Comparison of ENCODE assay signal across 1 cellular context in the genomic region with DNA sequence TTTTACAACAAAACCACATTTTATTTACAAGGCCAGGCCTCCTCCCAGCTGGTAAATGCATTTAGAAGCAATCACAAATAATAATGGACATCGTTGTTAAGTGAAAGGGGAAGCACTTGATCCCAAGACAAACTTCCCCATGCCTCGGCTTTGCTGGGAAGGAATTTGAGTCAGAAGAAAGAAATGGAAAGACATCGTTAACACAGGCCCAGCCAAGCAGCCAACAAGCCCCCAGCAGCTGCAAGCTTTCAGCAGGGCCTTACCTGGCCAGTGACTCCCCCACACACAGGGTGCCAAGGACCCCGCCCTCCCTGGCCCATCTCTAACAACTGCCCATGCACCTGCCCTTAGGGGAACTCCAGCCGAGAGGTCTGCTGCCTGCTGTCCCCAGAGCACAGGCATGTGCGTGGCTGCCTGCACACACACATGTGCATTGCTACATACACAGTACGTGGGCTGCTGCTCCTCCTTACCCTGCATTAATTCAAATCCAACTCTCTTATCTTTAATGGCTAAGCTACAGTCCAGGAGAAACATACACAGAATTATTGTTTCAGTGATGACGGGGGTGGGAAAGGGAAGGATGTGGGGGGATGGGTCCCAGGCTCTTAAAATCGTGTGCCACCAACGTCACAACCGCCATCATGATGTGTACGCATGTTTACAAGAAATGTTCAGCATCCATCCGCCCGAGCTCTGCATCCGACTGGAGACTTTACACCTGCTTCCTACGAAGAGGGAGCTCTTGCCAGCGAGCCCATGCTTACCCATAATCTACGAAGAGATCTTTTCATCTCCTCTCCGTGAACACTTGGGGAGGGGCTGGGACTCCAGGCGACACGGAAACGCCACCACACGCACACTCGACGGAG.
TF ChIP-seq lines count a peak whose summit lies in the region.

No MANE protein-coding gene starts in this region.

TF ChIP-seq in GM23338, 12 proteins besides CTCF, POLR2A, EP300 and RAD21 (continued from another document):
- TF ChIP-seq, protein P1, sequence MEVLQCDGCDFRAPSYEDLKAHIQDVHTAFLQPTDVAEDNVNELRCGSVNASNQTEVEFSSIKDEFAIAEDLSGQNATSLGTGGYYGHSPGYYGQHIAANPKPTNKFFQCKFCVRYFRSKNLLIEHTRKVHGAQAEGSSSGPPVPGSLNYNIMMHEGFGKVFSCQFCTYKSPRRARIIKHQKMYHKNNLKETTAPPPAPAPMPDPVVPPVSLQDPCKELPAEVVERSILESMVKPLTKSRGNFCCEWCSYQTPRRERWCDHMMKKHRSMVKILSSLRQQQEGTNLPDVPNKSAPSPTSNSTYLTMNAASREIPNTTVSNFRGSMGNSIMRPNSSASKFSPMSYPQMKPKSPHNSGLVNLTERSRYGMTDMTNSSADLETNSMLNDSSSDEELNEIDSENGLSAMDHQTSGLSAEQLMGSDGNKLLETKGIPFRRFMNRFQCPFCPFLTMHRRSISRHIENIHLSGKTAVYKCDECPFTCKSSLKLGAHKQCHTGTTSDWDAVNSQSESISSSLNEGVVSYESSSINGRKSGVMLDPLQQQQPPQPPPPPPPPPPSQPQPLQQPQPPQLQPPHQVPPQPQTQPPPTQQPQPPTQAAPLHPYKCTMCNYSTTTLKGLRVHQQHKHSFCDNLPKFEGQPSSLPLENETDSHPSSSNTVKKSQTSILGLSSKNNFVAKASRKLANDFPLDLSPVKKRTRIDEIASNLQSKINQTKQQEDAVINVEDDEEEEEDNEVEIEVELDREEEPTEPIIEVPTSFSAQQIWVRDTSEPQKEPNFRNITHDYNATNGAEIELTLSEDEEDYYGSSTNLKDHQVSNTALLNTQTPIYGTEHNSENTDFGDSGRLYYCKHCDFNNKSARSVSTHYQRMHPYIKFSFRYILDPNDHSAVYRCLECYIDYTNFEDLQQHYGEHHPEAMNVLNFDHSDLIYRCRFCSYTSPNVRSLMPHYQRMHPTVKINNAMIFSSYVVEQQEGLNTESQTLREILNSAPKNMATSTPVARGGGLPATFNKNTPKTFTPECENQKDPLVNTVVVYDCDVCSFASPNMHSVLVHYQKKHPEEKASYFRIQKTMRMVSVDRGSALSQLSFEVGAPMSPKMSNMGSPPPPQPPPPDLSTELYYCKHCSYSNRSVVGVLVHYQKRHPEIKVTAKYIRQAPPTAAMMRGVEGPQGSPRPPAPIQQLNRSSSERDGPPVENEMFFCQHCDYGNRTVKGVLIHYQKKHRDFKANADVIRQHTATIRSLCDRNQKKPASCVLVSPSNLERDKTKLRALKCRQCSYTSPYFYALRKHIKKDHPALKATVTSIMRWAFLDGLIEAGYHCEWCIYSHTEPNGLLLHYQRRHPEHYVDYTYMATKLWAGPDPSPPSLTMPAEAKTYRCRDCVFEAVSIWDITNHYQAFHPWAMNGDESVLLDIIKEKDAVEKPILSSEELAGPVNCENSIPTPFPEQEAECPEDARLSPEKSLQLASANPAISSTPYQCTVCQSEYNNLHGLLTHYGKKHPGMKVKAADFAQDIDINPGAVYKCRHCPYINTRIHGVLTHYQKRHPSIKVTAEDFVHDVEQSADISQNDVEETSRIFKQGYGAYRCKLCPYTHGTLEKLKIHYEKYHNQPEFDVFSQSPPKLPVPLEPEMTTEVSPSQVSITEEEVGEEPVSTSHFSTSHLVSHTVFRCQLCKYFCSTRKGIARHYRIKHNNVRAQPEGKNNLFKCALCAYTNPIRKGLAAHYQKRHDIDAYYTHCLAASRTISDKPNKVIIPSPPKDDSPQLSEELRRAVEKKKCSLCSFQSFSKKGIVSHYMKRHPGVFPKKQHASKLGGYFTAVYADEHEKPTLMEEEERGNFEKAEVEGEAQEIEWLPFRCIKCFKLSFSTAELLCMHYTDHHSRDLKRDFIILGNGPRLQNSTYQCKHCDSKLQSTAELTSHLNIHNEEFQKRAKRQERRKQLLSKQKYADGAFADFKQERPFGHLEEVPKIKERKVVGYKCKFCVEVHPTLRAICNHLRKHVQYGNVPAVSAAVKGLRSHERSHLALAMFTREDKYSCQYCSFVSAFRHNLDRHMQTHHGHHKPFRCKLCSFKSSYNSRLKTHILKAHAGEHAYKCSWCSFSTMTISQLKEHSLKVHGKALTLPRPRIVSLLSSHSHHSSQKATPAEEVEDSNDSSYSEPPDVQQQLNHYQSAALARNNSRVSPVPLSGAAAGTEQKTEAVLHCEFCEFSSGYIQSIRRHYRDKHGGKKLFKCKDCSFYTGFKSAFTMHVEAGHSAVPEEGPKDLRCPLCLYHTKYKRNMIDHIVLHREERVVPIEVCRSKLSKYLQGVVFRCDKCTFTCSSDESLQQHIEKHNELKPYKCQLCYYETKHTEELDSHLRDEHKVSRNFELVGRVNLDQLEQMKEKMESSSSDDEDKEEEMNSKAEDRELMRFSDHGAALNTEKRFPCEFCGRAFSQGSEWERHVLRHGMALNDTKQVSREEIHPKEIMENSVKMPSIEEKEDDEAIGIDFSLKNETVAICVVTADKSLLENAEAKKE (CRISPR knock-in tag; IDR thresholded peaks at IDR 0.05), result no peak
- TF ChIP-seq POLR2AphosphoS5 (IDR thresholded peaks at IDR 0.05; ENCODE audit: low read depth) (no peak), STAT1 (IDR thresholded peaks at IDR 0.05; ENCODE audit: unreplicated experiment) (no peak), ETS1 (IDR thresholded peaks at IDR 0.05) (no peak), ZNF331 (CRISPR knock-in tag; IDR thresholded peaks at IDR 0.05; ENCODE audit: low read depth) (no peak), EZH2 (IDR thresholded peaks at IDR 0.05; ENCODE audit: low read depth, unreplicated experiment) (no peak), JUNB (IDR thresholded peaks at IDR 0.05; ENCODE audit: unreplicated experiment) (no peak), NANOG (IDR thresholded peaks at IDR 0.05; ENCODE audit: borderline replicate concordance) (no peak), EZH2phosphoT487 (IDR thresholded peaks at IDR 0.05; ENCODE audit: unreplicated experiment) (no peak)
